19 cellular contexts compared by ENCODE assay signal in the genomic region with DNA sequence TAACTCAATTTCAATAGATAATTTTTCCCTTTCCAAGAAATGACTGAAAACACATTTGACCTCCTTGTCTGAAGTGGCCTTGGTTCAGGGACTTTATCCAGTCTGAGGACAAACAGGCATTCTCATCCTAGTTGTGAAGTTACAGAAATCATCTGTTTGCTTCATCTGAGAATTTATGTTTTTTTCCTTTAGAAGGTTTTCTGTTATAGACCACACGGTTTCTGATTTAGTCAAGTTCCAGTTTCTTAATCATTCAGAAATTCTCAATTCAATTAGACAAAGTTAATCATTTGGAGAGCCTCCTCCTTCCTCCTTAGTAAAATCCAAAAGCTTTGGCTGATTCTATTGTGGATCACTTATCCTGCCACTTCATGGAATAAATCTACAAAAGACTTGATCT.
DNase-seq lines count a peak whose midpoint lies in the region; ATAC-seq and TF ChIP-seq lines count a peak whose summit lies in the region.
"Had no signal": no experiment of that assay in that cellular context is flagged by ENCODE, and none has a peak within 500 bp of the region (broad histone marks: within the 10 kb centered on the region; RNA-seq: fewer than 3 reads in every experiment).

No MANE protein-coding gene starts in this region.

- H3K4me1 Mint-ChIP-seq in T-helper 17 cell, result peaks cover 40% of the 10 kb centered on the region
- H3K4me1 Mint-ChIP-seq in effector memory CD8-positive, alpha-beta T cell (ENCODE audit: low read depth in 2 of 2), result peaks cover 28 to 42% of the 10 kb centered on the region in 2 donors
- H3K4me1 Mint-ChIP-seq: H9 had no signal

- H3K27me3 Mint-ChIP-seq in T-helper 17 cell, result no peaks in the 10 kb centered on the region
- no peaks in the 10 kb centered on the region for H3K27me3 Mint-ChIP-seq in effector memory CD8-positive, alpha-beta T cell

- peak; percentile 51 for ATAC-seq in GM18861 (IDR thresholded peaks at IDR 0.05; ENCODE audit: unreplicated experiment)
- peak; percentile 69 for ATAC-seq in GM19372 (IDR thresholded peaks at IDR 0.05; ENCODE audit: low read depth, unreplicated experiment)
- ATAC-seq in HG02943 (IDR thresholded peaks at IDR 0.05; ENCODE audit: low read depth, unreplicated experiment), result peak; percentile 46
- ATAC-seq in T-helper 17 cell, result no peak
- no peak for ATAC-seq in effector memory CD8-positive, alpha-beta T cell (replicated peaks)
- no peak for ATAC-seq in omental fat pad (ENCODE audit: low FRiP score)
- ATAC-seq: foreskin keratinocyte had no signal

- peaks cover 0 to 2% of the 10 kb centered on the region in 2 donors for H3K9me3 Mint-ChIP-seq in effector memory CD8-positive, alpha-beta T cell
- H3K9me3 Mint-ChIP-seq: H9, immature natural killer cell had no signal

- no peak overlapping the region for H3K4me3 Mint-ChIP-seq in T-helper 17 cell
- no peak overlapping the region for H3K4me3 Mint-ChIP-seq in effector memory CD8-positive, alpha-beta T cell
- H3K4me3 Mint-ChIP-seq: H9, immature natural killer cell had no signal

- no peaks in the 10 kb centered on the region for H3K9me3 ChIP-seq in T-helper 17 cell (ENCODE audit: control insufficient read depth, low read length, poor library complexity, severe bottlenecking)
- H3K9me3 ChIP-seq: BLaER1 treated with 17β-estradiol and CSF1 and Interleukin-3, amounts not matched to agents 10 nM and 100 nM; ovary; testis had no signal

- H3K36me3 Mint-ChIP-seq in T-helper 17 cell (ENCODE audit: low read depth), result no peaks in the 10 kb centered on the region
- peaks cover 4% of the 10 kb centered on the region for H3K36me3 Mint-ChIP-seq in effector memory CD8-positive, alpha-beta T cell (ENCODE audit: insufficient read depth)
- H3K36me3 Mint-ChIP-seq: immature natural killer cell had no signal

- peak overlapping the region; percentile 97 for H3K27ac Mint-ChIP-seq in T-helper 17 cell
- no peak overlapping the region for H3K27ac Mint-ChIP-seq in effector memory CD8-positive, alpha-beta T cell
- H3K27ac Mint-ChIP-seq: H9, immature natural killer cell had no signal

- TF ChIP-seq CTCF in omental fat pad (IDR thresholded peaks at IDR 0.05), result no peak

- DNase-seq in T-helper 17 cell, result no peak
- no peak for DNase-seq in NOMO-1 treated with dmso at 0.1 percent for 144 hours (lab: John Stamatoyannopoulos, UW; ENCODE audit: unreplicated experiment)
- DNase-seq in effector memory CD8-positive, alpha-beta T cell, result no peak
- no peak for DNase-seq in NCI-H1694 (lab: John Stamatoyannopoulos, UW)
- DNase-seq in omental fat pad (ENCODE audit: low spot score), result no peak
- DNase-seq: brain microvascular endothelial cell; effector memory CD4-positive, alpha-beta T cell; foreskin keratinocyte; GDM1; H9; immature natural killer cell; NCI-H1930; ovary; SHP77 treated with DMSO at 0.1 percent for 48 hours; testis had no signal

Comparison
In these comparisons a context has a peak if more than half of its experiments do, and no peak if none do; other contexts are left out.
1. ATAC-seq: peak in GM18861 (single experiment), GM19372 (single experiment) and HG02943 (single experiment); none in T-helper 17 cell (single experiment), effector memory CD8-positive, alpha-beta T cell (single experiment) and omental fat pad (single experiment).